In the genomic region with DNA sequence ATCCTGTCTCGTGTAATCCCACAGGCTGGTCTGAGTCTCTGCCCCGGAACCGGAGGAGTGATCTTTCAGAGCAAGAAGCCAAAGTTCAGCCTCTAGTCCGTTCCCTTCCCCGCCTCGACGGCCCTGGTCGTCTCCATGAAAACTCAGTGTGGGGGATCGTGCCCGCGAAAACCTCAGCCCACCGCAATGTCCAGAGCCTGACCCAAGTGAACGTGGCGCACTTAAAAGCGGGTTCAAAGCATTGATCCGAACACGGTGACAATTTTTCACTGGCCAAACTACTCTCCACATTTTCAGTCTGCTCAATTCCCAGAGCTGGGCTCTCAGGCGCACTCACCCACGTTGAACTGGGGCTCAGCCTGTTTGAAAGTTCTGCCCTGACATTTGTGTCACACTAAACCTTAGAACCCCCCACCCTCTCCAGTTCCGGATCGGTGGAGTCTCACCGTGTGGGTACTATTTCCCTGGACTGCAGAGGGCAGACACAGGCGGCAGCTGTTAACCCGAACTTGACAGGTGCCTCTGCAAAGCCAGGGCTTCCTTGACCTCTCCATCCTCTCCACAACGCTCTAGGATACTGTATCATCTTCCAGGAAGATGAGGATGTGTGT, we compare ENCODE assay signal across 1 cellular context.
TF ChIP-seq lines count a peak whose summit lies in the region.

No MANE protein-coding gene starts in this region.

TF ChIP-seq in IMR-90, 13 proteins besides CTCF, POLR2A, EP300 and RAD21 (continued from another document):
- TF ChIP-seq, protein P1, sequence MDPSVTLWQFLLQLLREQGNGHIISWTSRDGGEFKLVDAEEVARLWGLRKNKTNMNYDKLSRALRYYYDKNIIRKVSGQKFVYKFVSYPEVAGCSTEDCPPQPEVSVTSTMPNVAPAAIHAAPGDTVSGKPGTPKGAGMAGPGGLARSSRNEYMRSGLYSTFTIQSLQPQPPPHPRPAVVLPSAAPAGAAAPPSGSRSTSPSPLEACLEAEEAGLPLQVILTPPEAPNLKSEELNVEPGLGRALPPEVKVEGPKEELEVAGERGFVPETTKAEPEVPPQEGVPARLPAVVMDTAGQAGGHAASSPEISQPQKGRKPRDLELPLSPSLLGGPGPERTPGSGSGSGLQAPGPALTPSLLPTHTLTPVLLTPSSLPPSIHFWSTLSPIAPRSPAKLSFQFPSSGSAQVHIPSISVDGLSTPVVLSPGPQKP (IDR thresholded peaks at IDR 0.05; ENCODE audit: borderline replicate concordance, low read depth, low read length), result no peak
- TF ChIP-seq BHLHE40 (IDR thresholded peaks at IDR 0.05; ENCODE audit: low read depth, low read length), result no peak
- TF ChIP-seq SMC3 (IDR thresholded peaks at IDR 0.05; ENCODE audit: low read depth, low read length), result no peak
- no peak for TF ChIP-seq RFX5 (IDR thresholded peaks at IDR 0.05; ENCODE audit: low read depth, low read length)
- TF ChIP-seq, protein P2, sequence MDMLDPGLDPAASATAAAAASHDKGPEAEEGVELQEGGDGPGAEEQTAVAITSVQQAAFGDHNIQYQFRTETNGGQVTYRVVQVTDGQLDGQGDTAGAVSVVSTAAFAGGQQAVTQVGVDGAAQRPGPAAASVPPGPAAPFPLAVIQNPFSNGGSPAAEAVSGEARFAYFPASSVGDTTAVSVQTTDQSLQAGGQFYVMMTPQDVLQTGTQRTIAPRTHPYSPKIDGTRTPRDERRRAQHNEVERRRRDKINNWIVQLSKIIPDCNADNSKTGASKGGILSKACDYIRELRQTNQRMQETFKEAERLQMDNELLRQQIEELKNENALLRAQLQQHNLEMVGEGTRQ (IDR thresholded peaks at IDR 0.05; ENCODE audit: low read depth, low read length), result no peak
- no peak for TF ChIP-seq NFE2L2 (IDR thresholded peaks at IDR 0.05; ENCODE audit: low read depth, low read length)
TF ChIP-seq in IMR-90: peak in this region for 0.
